23 cellular contexts compared by ENCODE assay signal in the genomic region with DNA sequence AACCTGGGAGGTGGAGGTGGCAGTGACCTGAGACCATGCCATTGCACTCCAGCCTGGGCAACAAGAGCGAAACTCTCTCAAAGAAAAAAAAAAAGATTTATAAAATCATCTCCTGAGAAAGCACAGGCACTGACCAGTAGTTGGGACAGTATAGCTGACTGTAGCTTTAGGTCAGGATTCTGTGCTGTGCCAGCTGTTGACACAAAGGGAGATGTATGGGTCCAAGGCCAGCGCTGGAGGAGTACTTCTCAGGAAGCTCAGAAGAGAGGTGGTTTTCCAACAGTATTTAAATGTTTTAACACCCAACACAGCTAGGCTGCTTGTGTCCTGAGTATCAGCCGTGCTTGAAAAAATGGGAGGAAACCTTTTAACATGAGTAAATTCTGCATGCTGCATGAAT.
"Had no signal": no experiment of that assay in that cellular context is flagged by ENCODE, and none has a peak within 500 bp of the region (broad histone marks: within the 10 kb centered on the region; RNA-seq: fewer than 3 reads in every experiment).

No MANE protein-coding gene starts in this region.

- H3K27me3 Mint-ChIP-seq: naive B cell had no signal

- H3K9me3 ChIP-seq: colonic mucosa, esophagus muscularis mucosa, gastrocnemius medialis, heart right ventricle, left lung, lower lobe of right lung, mucosa of descending colon had no signal

- H3K27ac Mint-ChIP-seq: mesothelial cell of epicardium had no signal

- DNase-seq: colonic mucosa; dermis blood vessel endothelial cell; dorsolateral prefrontal cortex; effector CD4-positive, alpha-beta T cell; effector memory CD4-positive, alpha-beta T cell; foreskin keratinocyte; gastrocnemius medialis; glutamatergic neuron; head of caudate nucleus; heart right ventricle; hippocampal formation; left cardiac atrium; left lung; left ventricle myocardium superior; lower lobe of right lung; mesenchymal stem cell; mucosa of descending colon; naive B cell had no signal

- H3K4me3 ChIP-seq: colonic mucosa, dorsolateral prefrontal cortex, esophagus muscularis mucosa, gastrocnemius medialis, heart right ventricle, left lung, lower lobe of right lung, mucosa of descending colon had no signal

- H3K9me3 Mint-ChIP-seq: mesothelial cell of epicardium, naive B cell had no signal

- H3K27me3 ChIP-seq: colonic mucosa, dorsolateral prefrontal cortex, esophagus muscularis mucosa, foreskin keratinocyte, gastrocnemius medialis, heart right ventricle, left lung had no signal

- H3K4me3 Mint-ChIP-seq: mesothelial cell of epicardium had no signal

- ATAC-seq: foreskin keratinocyte, gastrocnemius medialis, heart right ventricle, left cardiac atrium, left lung, left ventricle myocardium superior, lower lobe of right lung, mucosa of descending colon had no signal

- FAIRE-seq: endothelial cell of umbilical vein, islet of Langerhans, keratinocyte had no signal

- H3K27ac ChIP-seq: colonic mucosa, dorsolateral prefrontal cortex, esophagus muscularis mucosa, foreskin keratinocyte, gastrocnemius medialis, heart right ventricle, left lung, lower lobe of right lung had no signal

- H3K4me1 ChIP-seq: colonic mucosa, foreskin keratinocyte had no signal

- H3K36me3 ChIP-seq: colonic mucosa had no signal
